ENCODE assay signal across 1 cellular context in the genomic region with DNA sequence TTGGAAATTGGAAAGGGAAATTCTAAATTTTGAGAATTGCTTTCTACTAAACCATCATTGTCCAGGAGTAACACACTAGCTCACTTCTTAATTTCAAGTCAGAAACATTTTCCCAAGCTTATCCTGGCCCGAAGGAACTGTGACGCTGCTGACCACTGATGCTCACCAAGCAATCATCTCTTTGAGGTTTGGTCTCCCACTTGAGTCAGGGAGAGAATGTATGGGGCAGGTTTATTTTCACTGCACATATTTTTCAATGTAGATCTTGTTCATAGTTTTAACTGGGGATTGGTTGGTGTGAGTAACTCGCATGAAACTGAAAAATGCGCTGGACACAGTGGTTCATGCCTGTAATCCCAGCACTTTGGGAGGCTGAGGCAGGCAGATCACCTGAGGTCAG.
TF ChIP-seq lines count a peak whose summit lies in the region.

No MANE protein-coding gene starts in this region.

TF ChIP-seq in IMR-90, 13 proteins besides CTCF, POLR2A, EP300 and RAD21 (continued from another document):
- TF ChIP-seq, protein P1, sequence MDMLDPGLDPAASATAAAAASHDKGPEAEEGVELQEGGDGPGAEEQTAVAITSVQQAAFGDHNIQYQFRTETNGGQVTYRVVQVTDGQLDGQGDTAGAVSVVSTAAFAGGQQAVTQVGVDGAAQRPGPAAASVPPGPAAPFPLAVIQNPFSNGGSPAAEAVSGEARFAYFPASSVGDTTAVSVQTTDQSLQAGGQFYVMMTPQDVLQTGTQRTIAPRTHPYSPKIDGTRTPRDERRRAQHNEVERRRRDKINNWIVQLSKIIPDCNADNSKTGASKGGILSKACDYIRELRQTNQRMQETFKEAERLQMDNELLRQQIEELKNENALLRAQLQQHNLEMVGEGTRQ (IDR thresholded peaks at IDR 0.05; ENCODE audit: low read depth, low read length): no peak
- TF ChIP-seq, protein P2, sequence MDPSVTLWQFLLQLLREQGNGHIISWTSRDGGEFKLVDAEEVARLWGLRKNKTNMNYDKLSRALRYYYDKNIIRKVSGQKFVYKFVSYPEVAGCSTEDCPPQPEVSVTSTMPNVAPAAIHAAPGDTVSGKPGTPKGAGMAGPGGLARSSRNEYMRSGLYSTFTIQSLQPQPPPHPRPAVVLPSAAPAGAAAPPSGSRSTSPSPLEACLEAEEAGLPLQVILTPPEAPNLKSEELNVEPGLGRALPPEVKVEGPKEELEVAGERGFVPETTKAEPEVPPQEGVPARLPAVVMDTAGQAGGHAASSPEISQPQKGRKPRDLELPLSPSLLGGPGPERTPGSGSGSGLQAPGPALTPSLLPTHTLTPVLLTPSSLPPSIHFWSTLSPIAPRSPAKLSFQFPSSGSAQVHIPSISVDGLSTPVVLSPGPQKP (IDR thresholded peaks at IDR 0.05; ENCODE audit: borderline replicate concordance, low read depth, low read length): no peak
- TF ChIP-seq RCOR1 (IDR thresholded peaks at IDR 0.05; ENCODE audit: insufficient replicate concordance, low read length): no peak
